Comparison of ENCODE assay signal across 1 cellular context in the genomic region with DNA sequence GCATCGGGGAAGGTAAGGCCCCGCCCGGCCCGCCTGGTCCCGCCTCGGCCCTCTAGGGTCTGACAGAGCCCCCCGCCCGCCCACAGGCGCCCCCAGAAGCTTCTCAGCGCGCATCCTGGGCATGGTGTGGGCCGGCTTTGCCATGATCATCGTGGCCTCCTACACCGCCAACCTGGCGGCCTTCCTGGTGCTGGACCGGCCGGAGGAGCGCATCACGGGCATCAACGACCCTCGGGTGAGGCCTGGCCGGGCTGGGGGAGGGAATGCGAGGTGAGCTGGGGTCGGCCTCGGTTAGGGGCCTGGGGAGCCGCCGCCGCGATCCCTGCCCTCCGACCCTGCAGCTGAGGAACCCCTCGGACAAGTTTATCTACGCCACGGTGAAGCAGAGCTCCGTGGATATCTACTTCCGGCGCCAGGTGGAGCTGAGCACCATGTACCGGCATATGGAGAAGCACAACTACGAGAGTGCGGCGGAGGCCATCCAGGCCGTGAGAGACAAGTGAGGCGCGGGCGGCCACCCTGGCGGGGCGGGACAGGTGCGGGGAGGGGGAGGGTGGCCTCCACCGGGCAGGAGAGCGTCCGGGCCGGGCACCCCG.
TF ChIP-seq lines count a peak whose summit lies in the region.

No MANE protein-coding gene starts in this region.

TF ChIP-seq in endothelial cell of umbilical vein, 7 proteins besides CTCF, POLR2A, EP300 and RAD21:
- TF ChIP-seq EZH2 (IDR thresholded peaks at IDR 0.05; ENCODE audit: borderline replicate concordance, low read depth, low read length, severe bottlenecking), result peak; percentile 93
- TF ChIP-seq JUN (IDR thresholded peaks at IDR 0.05; ENCODE audit: borderline replicate concordance, insufficient read depth, insufficient read length, low read depth), result no peak
